In the genomic region with DNA sequence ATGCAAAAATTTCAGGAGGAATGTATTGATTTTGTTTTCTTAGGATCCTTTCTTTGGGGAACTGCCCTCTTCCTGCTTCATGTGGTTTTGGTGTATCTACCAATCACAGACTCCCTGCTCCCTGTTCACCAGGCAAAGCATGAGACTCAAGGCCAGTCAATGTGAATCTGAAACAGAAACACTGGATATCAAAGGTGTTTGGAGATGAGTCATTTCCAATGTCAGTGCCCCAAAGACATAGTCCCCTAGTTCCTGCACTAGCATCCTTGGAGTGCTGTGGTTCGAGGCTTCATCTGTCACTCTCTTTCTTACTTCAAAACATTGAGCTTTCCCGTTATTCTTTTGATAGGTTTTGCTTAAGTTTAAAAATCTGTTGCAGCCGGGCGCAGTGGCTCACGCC, we compare ENCODE assay signal across 15 cellular contexts. TPM values are rescaled to one million over a fixed set of nuclear protein-coding genes. Genes with fewer than 3 reads are reported as not detected.
DNase-seq lines count a peak whose midpoint lies in the region; ATAC-seq, FAIRE-seq and TF ChIP-seq lines count a peak whose summit lies in the region.
"Had no signal": no experiment of that assay in that cellular context is flagged by ENCODE, and none has a peak within 500 bp of the region (broad histone marks: within the 10 kb centered on the region; RNA-seq: fewer than 3 reads in every experiment).

No MANE protein-coding gene starts in this region.

- H3K27ac Mint-ChIP-seq in activated T-helper 1 cell treated with anti-CD3 and anti-CD28 coated beads, Interleukin-12 subunit alpha, Interleukin-12 subunit beta, Interleukin-2, Interleukin-4 antibody, amounts not matched to agents 30 ng/mL and 10 ng/mL and 1 ng/mL, durations not matched to agents 14 hours and 24 hours and 36 hours = no peak overlapping the region
- H3K27ac Mint-ChIP-seq: HFFc6, naive B cell had no signal

- no peak for TF ChIP-seq CTCF in omental fat pad (IDR thresholded peaks at IDR 0.05)

- H3K4me3 Mint-ChIP-seq in activated T-helper 1 cell treated with anti-CD3 and anti-CD28 coated beads, Interleukin-12 subunit alpha, Interleukin-12 subunit beta, Interleukin-2, Interleukin-4 antibody, amounts not matched to agents 30 ng/mL and 10 ng/mL and 1 ng/mL, durations not matched to agents 14 hours and 24 hours and 36 hours = no peak overlapping the region
- H3K4me3 Mint-ChIP-seq: HFFc6, naive B cell had no signal

- H3K36me3 Mint-ChIP-seq in activated T-helper 1 cell treated with anti-CD3 and anti-CD28 coated beads, Interleukin-12 subunit alpha, Interleukin-12 subunit beta, Interleukin-2, Interleukin-4 antibody, amounts not matched to agents 30 ng/mL and 10 ng/mL and 1 ng/mL, durations not matched to agents 14 hours and 24 hours and 36 hours (ENCODE audit: low read depth) = no peaks in the 10 kb centered on the region
- H3K36me3 Mint-ChIP-seq: naive B cell had no signal

- no peak for TF ChIP-seq POLR2A in GM12892 (IDR thresholded peaks at IDR 0.05; ENCODE audit: low read depth, low read length)

- ATAC-seq in GM18508 (IDR thresholded peaks at IDR 0.05; ENCODE audit: insufficient read depth, unreplicated experiment) (peak; percentile 84), GM19468 (IDR thresholded peaks at IDR 0.05; ENCODE audit: extremely low read depth, unreplicated experiment) (peak; percentile 73), HG03095 (IDR thresholded peaks at IDR 0.05; ENCODE audit: unreplicated experiment) (peak; percentile 86), omental fat pad (ENCODE audit: low FRiP score) (no peak)
- ATAC-seq: heart right ventricle had no signal

- peaks cover 9% of the 10 kb centered on the region for H3K27me3 Mint-ChIP-seq in activated T-helper 1 cell treated with anti-CD3 and anti-CD28 coated beads, Interleukin-12 subunit alpha, Interleukin-12 subunit beta, Interleukin-2, Interleukin-4 antibody, amounts not matched to agents 30 ng/mL and 10 ng/mL and 1 ng/mL, durations not matched to agents 14 hours and 24 hours and 36 hours (ENCODE audit: insufficient read depth)

- peaks cover 18% of the 10 kb centered on the region for H3K4me1 Mint-ChIP-seq in activated T-helper 1 cell treated with anti-CD3 and anti-CD28 coated beads, Interleukin-12 subunit alpha, Interleukin-12 subunit beta, Interleukin-2, Interleukin-4 antibody, amounts not matched to agents 30 ng/mL and 10 ng/mL and 1 ng/mL, durations not matched to agents 14 hours and 24 hours and 36 hours (ENCODE audit: low read depth)
- H3K4me1 Mint-ChIP-seq: naive B cell had no signal

- peak; percentile 37 for DNase-seq in activated T-helper 1 cell treated with anti-CD3 and anti-CD28 coated beads, Interleukin-12 subunit alpha, Interleukin-12 subunit beta, Interleukin-2, Interleukin-4 antibody, amounts not matched to agents 30 ng/mL and 10 ng/mL and 1 ng/mL, durations not matched to agents 14 hours and 24 hours and 36 hours (ENCODE audit: low spot score)
- DNase-seq in omental fat pad (ENCODE audit: low spot score) (no peak), RCC 7860 (ENCODE audit: low spot score) (no peak), GM12892 (ENCODE audit: insufficient read length) (no peak), NK-92 (lab: John Stamatoyannopoulos, UW; ENCODE audit: unreplicated experiment) (no peak)
- DNase-seq: heart right ventricle, HFFc6, naive B cell, NCI-H1092, uterus had no signal

- intact Hi-C loops in activated T-helper 1 cell treated with anti-CD3 and anti-CD28 coated beads, Interleukin-12 subunit alpha, Interleukin-12 subunit beta, Interleukin-2, Interleukin-4 antibody, amounts not matched to agents 30 ng/mL and 10 ng/mL and 1 ng/mL, durations not matched to agents 14 hours and 24 hours and 36 hours (cut with micrococcal nuclease) = loop anchor here (1.0 kb wide), 2 partner anchors 53 to 188 kb away; partner anchors contain the start of genes MRPL50, RNF20 and ZNF189

- FAIRE-seq in RCC 7860 (lab: Jason Lieb, UNC) = no peak
- no peak for FAIRE-seq in GM12892 (lab: Jason Lieb, UNC)

- H3K9me3 Mint-ChIP-seq in activated T-helper 1 cell treated with anti-CD3 and anti-CD28 coated beads, Interleukin-12 subunit alpha, Interleukin-12 subunit beta, Interleukin-2, Interleukin-4 antibody, amounts not matched to agents 30 ng/mL and 10 ng/mL and 1 ng/mL, durations not matched to agents 14 hours and 24 hours and 36 hours = no peaks in the 10 kb centered on the region
- H3K9me3 Mint-ChIP-seq: HFFc6 had no signal

RNA-seq across cellular contexts. Expression of gene PPP3R2, which starts 8.1 kb away (rescaled TPM):
- not detected in 2 replicates for total RNA-seq in activated T-helper 1 cell treated with anti-CD3 and anti-CD28 coated beads, Interleukin-12 subunit alpha, Interleukin-12 subunit beta, Interleukin-2, Interleukin-4 antibody, amounts not matched to agents 30 ng/mL and 10 ng/mL and 1 ng/mL, durations not matched to agents 14 hours and 24 hours and 36 hours
- total RNA-seq in omental fat pad = not detected
- not detected for polyA plus RNA-seq in GM12892 (2012; ENCODE audit: missing spikeins)
- total RNA-seq: chondrocyte, G401, heart right ventricle, HFFc6 had no signal
- polyA plus RNA-seq: heart right ventricle had no signal

RNA-seq across cellular contexts. Expression of gene RNF20, which starts 53.0 kb away (rescaled TPM):
- total RNA-seq in activated T-helper 1 cell treated with anti-CD3 and anti-CD28 coated beads, Interleukin-12 subunit alpha, Interleukin-12 subunit beta, Interleukin-2, Interleukin-4 antibody, amounts not matched to agents 30 ng/mL and 10 ng/mL and 1 ng/mL, durations not matched to agents 14 hours and 24 hours and 36 hours = 39.3 and 45.9 TPM in 2 replicates
- total RNA-seq in omental fat pad = 10 to 100 TPM; 14.2 to 25.4 (median 19.8) TPM
- 22.8 TPM for polyA plus RNA-seq in GM12892 (2012; ENCODE audit: missing spikeins)
